ENCODE assay signal across 20 cellular contexts in genomic region chr6:13847651-13848050, GRCh38. TPM values are rescaled to one million over a fixed set of nuclear protein-coding genes. Genes with fewer than 3 reads are reported as not detected.
DNase-seq lines count a peak whose midpoint lies in the region; ATAC-seq, FAIRE-seq and TF ChIP-seq lines count a peak whose summit lies in the region.
"Had no signal": no experiment of that assay in that cellular context is flagged by ENCODE, and none has a peak within 500 bp of the region (broad histone marks: within the 10 kb centered on the region; RNA-seq: fewer than 3 reads in every experiment).

No MANE protein-coding gene starts in this region.

- peak overlapping the region; percentile 33; the same call in 1 of the 2 replicates for H3K27ac Mint-ChIP-seq in GM23338
- no peak overlapping the region for H3K27ac Mint-ChIP-seq in osteocyte (ENCODE audit: unreplicated experiment)
- no peak overlapping the region for H3K27ac Mint-ChIP-seq in activated T-cell treated with anti-CD3 and anti-CD28 coated beads, Interleukin-2, amount 50 U/mL, for 24 hours
- H3K27ac Mint-ChIP-seq: CD4-positive, alpha-beta T cell had no signal

- POLR2A ChIA-PET in K562 (lab: Yijun Ruan, JAX), result no interaction called here

- H3K4me3 ChIP-seq in GM23338 (peak overlapping the region; percentile 27; the same call in 1 of the 2 replicates), K562 (no peak overlapping the region), iPS-18a (ENCODE audit: low read length) (peak overlapping the region; percentile 11)
- H3K4me3 ChIP-seq: A549, SJCRH30 had no signal

- H3K27me3 ChIP-seq in GM23338 (ENCODE audit: insufficient read depth) (no peaks in the 10 kb centered on the region), K562 (ENCODE audit: control insufficient read depth in 2 of 2, insufficient read depth in 2 of 2, low read length in 2 of 2) (no peaks in the 10 kb centered on the region), iPS-18a (ENCODE audit: control insufficient read depth, insufficient read depth, low read length) (no peaks in the 10 kb centered on the region)
- H3K27me3 ChIP-seq: SJCRH30 had no signal

- H3K9me2 ChIP-seq in GM23338 (ENCODE audit: insufficient read depth), result no peaks in the 10 kb centered on the region

- no peak for TF ChIP-seq POLR2A in K562 (conservative IDR thresholded peaks at IDR 0.05)

- H3K36me3 ChIP-seq in GM23338 (ENCODE audit: insufficient read depth) (no peaks in the 10 kb centered on the region), K562 (ENCODE audit: control insufficient read depth, insufficient read depth, low read length) (no peaks in the 10 kb centered on the region), iPS-18a (ENCODE audit: control insufficient read depth, low read depth, low read length) (no peaks in the 10 kb centered on the region)
- H3K36me3 ChIP-seq: SJCRH30 had no signal

- H3K36me3 Mint-ChIP-seq in GM23338 (ENCODE audit: low read depth) (no peaks in the 10 kb centered on the region), osteocyte (ENCODE audit: unreplicated experiment) (no peaks in the 10 kb centered on the region)
- no peaks in the 10 kb centered on the region for H3K36me3 Mint-ChIP-seq in activated T-cell treated with anti-CD3 and anti-CD28 coated beads, Interleukin-2, amount 50 U/mL, for 24 hours (ENCODE audit: low read depth)

- no peak for TF ChIP-seq RAD21 in K562 (CRISPR knock-in tag; conservative IDR thresholded peaks at IDR 0.05 in 1 of 2, IDR thresholded peaks at IDR 0.05 in 1 of 2)

- H3K4me3 Mint-ChIP-seq in GM23338 (no peak overlapping the region; the same call in 2 of the 3 replicates), osteocyte (ENCODE audit: unreplicated experiment) (no peak overlapping the region)
- H3K4me3 Mint-ChIP-seq in activated T-cell treated with anti-CD3 and anti-CD28 coated beads, Interleukin-2, amount 50 U/mL, for 24 hours, result no peak overlapping the region
- H3K4me3 Mint-ChIP-seq: CD4-positive, alpha-beta T cell had no signal

- H3K9me1 ChIP-seq in K562 (ENCODE audit: control insufficient read depth, insufficient read depth, low read length), result no peaks in the 10 kb centered on the region

- no peaks in the 10 kb centered on the region for H4K20me1 ChIP-seq in GM23338 (replicated peaks; ENCODE audit: insufficient read depth)
- no peaks in the 10 kb centered on the region for H4K20me1 ChIP-seq in K562 (replicated peaks; ENCODE audit: control insufficient read depth, insufficient read depth, low read length)

- H3K4me2 ChIP-seq in GM23338, result peak overlapping the region; percentile 68
- H3K4me2 ChIP-seq in K562 (ENCODE audit: insufficient read depth, low read length), result no peak overlapping the region
- H3K4me2 ChIP-seq: A549 had no signal

- intact Hi-C loops in K562 (cut with micrococcal nuclease), result loop anchor here (1.0 kb wide), 1 partner anchor 52 kb away; no protein-coding TSS in a partner anchor

- H2AFZ ChIP-seq in GM23338 (peak overlapping the region; percentile 53), K562 (ENCODE audit: low read depth, low read length) (peak overlapping the region; percentile 50; the same call in 1 of the 2 replicates)

- CTCF ChIA-PET in K562 (lab: Yijun Ruan, JAX; ENCODE audit: low intra/inter-chr PET ratio), result no interaction called here

- H3K9ac ChIP-seq in K562 (ENCODE audit: insufficient read depth in 1 of 2, low read depth in 2 of 2, low read length in 2 of 2) (no peak overlapping the region), iPS-18a (ENCODE audit: low read length) (no peak overlapping the region)

- H3F3A ChIP-seq in GM23338 (replicated peaks; ENCODE audit: low read depth), result no peaks in the 10 kb centered on the region

- peaks cover 9% of the 10 kb centered on the region for H3K27me3 Mint-ChIP-seq in GM23338 (ENCODE audit: insufficient read depth, low read depth, poor library complexity)
- H3K27me3 Mint-ChIP-seq in osteocyte (ENCODE audit: unreplicated experiment), result peaks cover 19% of the 10 kb centered on the region
- H3K27me3 Mint-ChIP-seq in activated T-cell treated with anti-CD3 and anti-CD28 coated beads, Interleukin-2, amount 50 U/mL, for 24 hours, result peaks cover 9% of the 10 kb centered on the region

- ATAC-seq in GM23338 (no peak), K562 (no peak)
- ATAC-seq: PC-3 had no signal

- TF ChIP-seq CTCF in GM23338 (conservative IDR thresholded peaks at IDR 0.05; ENCODE audit: low read depth in 2 of 2) (no peak), K562 (IDR thresholded peaks at IDR 0.05 in 2 of 3, conservative IDR thresholded peaks at IDR 0.05 in 1 of 3; ENCODE audit: insufficient read depth in 2 of 3, low read depth in 1 of 3, low read length in 3 of 3) (no peak), osteocyte (IDR thresholded peaks at IDR 0.05) (no peak)

- peak overlapping the region; percentile 28; the same call in 1 of the 2 replicates for H3K27ac ChIP-seq in GM23338 (ENCODE audit: low read depth)
- H3K27ac ChIP-seq in K562 (ENCODE audit: extremely low read depth, low read depth, low read length), result no peak overlapping the region
- H3K27ac ChIP-seq in iPS-18a (ENCODE audit: low read length), result no peak overlapping the region
- H3K27ac ChIP-seq: A549, RWPE1, SJCRH30 had no signal

- FAIRE-seq in K562 (lab: Jason Lieb, UNC), result no peak
- FAIRE-seq: A549 had no signal

- in situ Hi-C loops in K562 (cut with MboI), result no loop called here

- no peaks in the 10 kb centered on the region for H3K79me2 ChIP-seq in GM23338 (replicated peaks; ENCODE audit: insufficient read depth)
- no peaks in the 10 kb centered on the region for H3K79me2 ChIP-seq in K562 (ENCODE audit: control insufficient read depth, insufficient read depth, low read length)

- BruUV-seq in K562 (replicated peaks; lab: Mats Ljungman, UMichigan), result no TSS peak

- DNase-seq in GM23338 (ENCODE audit: low spot score), result no peak
- DNase-seq in K562 (ENCODE audit: extremely low read depth in 1 of 4, low spot score in 3 of 4), result no peak
- peak; percentile 6 for DNase-seq in osteocyte (ENCODE audit: extremely low spot score, unreplicated experiment)
- no peak for DNase-seq in T-helper 2 cell
- DNase-seq in NCI-H1417 (lab: John Stamatoyannopoulos, UW), result no peak
- DNase-seq in activated T-cell treated with anti-CD3 and anti-CD28 coated beads, Interleukin-2, amount 50 U/mL, for 24 hours, result no peak
- DNase-seq: Caco-2; CD4-positive, alpha-beta T cell; GDM1; KG1; NCI-H1417 treated with DMSO at 0.1 percent for 48 hours; NCI-H187 treated with DMSO at 0.1 percent for 48 hours; NCI-H226; NCI-H524; NCI-H82; PC-3; SJCRH30 had no signal

- H3K4me1 ChIP-seq in GM23338 (ENCODE audit: insufficient read depth) (peaks cover 19% of the 10 kb centered on the region), K562 (replicated peaks in 1 of 2; ENCODE audit: control insufficient read depth in 2 of 2, insufficient read depth in 2 of 2, low read length in 2 of 2) (no peaks in the 10 kb centered on the region), iPS-18a (ENCODE audit: control insufficient read depth, low read depth, low read length) (peaks cover 21% of the 10 kb centered on the region)
- H3K4me1 ChIP-seq: A549, SJCRH30 had no signal

- TF ChIP-seq EP300 in K562 (IDR thresholded peaks at IDR 0.05; ENCODE audit: low read length), result no peak

- no peaks in the 10 kb centered on the region for H3K9me3 Mint-ChIP-seq in GM23338
- H3K9me3 Mint-ChIP-seq in osteocyte (ENCODE audit: unreplicated experiment), result no peaks in the 10 kb centered on the region
- no peaks in the 10 kb centered on the region for H3K9me3 Mint-ChIP-seq in activated T-cell treated with anti-CD3 and anti-CD28 coated beads, Interleukin-2, amount 50 U/mL, for 24 hours
- H3K9me3 Mint-ChIP-seq: CD4-positive, alpha-beta T cell had no signal

- peaks cover 22% of the 10 kb centered on the region for H3K4me1 Mint-ChIP-seq in GM23338
- peaks cover 6% of the 10 kb centered on the region for H3K4me1 Mint-ChIP-seq in osteocyte (ENCODE audit: unreplicated experiment)
- no peaks in the 10 kb centered on the region for H3K4me1 Mint-ChIP-seq in activated T-cell treated with anti-CD3 and anti-CD28 coated beads, Interleukin-2, amount 50 U/mL, for 24 hours (ENCODE audit: low read depth)

- H3K9me3 ChIP-seq in K562 (replicated peaks; ENCODE audit: control insufficient read depth, insufficient read depth, low read depth, low read length) (no peaks in the 10 kb centered on the region), iPS-18a (ENCODE audit: control insufficient read depth, low read depth, low read length) (no peaks in the 10 kb centered on the region)
- H3K9me3 ChIP-seq: A549, Caco-2, SJCRH30 had no signal

- WGBS in K562 (ENCODE audit: insufficient coverage, low coverage, missing lambda C conversion rate), result 32% methylated on average over 5 of the region's 5 CpGs

TF ChIP-seq in GM23338, 12 proteins besides CTCF, POLR2A, EP300 and RAD21 (continues in another document):
- TF ChIP-seq EZH2 (IDR thresholded peaks at IDR 0.05; ENCODE audit: low read depth, unreplicated experiment) (no peak), NANOG (IDR thresholded peaks at IDR 0.05; ENCODE audit: borderline replicate concordance) (no peak), ZNF331 (CRISPR knock-in tag; IDR thresholded peaks at IDR 0.05; ENCODE audit: low read depth) (no peak)

TF ChIP-seq in K562, 482 proteins besides CTCF, POLR2A, EP300 and RAD21 (continues in another document):
- no peak for TF ChIP-seq FOXK2 (conservative IDR thresholded peaks at IDR 0.05 in 1 of 2, IDR thresholded peaks at IDR 0.05 in 1 of 2; ENCODE audit: low read depth in 2 of 2)
- TF ChIP-seq NR3C1 (CRISPR knock-in tag; IDR thresholded peaks at IDR 0.05), result no peak
- TF ChIP-seq HMG20B (CRISPR knock-in tag; IDR thresholded peaks at IDR 0.05), result no peak

RNA-seq across cellular contexts. Expression of gene MCUR1, which starts 33.3 kb away (rescaled TPM):
- total RNA-seq in GM23338 (2014; rRNA removed; shearing (Covaris generic)), result 20.3 and 21.0 TPM in 2 replicates
- polyA plus RNA-seq in GM23338 (2016; fragmentation: Nextera tagmentation; extraction: Ambion mirVana) (63.5 and 65.3 TPM in 2 replicates), K562 (2011; rRNA removed) (20.5 and 27.9 TPM in 2 replicates), K562 (2014; fragmentation: Illumina TruSeq; extraction: Trizol) (28.8 and 34.6 TPM in 2 replicates), K562 (2014; fragmentation: Nextera tagmentation; extraction: Ambion mirVana) (1 to 10 TPM; 5.1 to 7.7 TPM), K562 (2014; rRNA removed) (35.4 and 41.4 TPM in 2 replicates)
- total RNA-seq in K562 (2011; cell fraction: chromatin; rRNA removed; ENCODE audit: low replicate concordance), result 9.3 and 14.6 TPM in 2 replicates
- total RNA-seq in K562 (2011; cell fraction: nucleolus; rRNA removed), result 7.3 and 8.6 TPM in 2 replicates
- total RNA-seq in K562 (2011; cell fraction: nucleoplasm; rRNA removed), result 14.8 and 27.5 TPM in 2 replicates
- total RNA-seq in K562 (2014; rRNA removed) (42.2 and 42.5 TPM in 2 replicates), K562 (2014; rRNA removed; fragmentation: Illumina TruSeq; extraction: Trizol) (46.8 and 52.6 TPM in 2 replicates), K562 (2015; rRNA removed; fragmentation: Illumina TruSeq; extraction: Trizol) (52.9 and 55.5 TPM in 2 replicates), K562 (2021) (60.2 and 62.6 TPM in 2 replicates), osteocyte (23.4 and 24.8 TPM in 2 replicates)
- polyA plus RNA-seq in K562 (2011; cell fraction: cytosol; rRNA removed), result 17.9 and 19.6 TPM in 2 replicates
- polyA plus RNA-seq in K562 (2011; cell fraction: nucleus; rRNA removed), result 5.9 and 6.6 TPM in 2 replicates
- polyA plus RNA-seq in K562 (2012), result 27.9 and 32.3 TPM in 2 replicates
- polyA minus RNA-seq in K562 (2011; rRNA and poly(A)+ RNA removed), result 22.3 and 25.4 TPM in 2 replicates
- 12.9 and 13.6 TPM in 2 replicates for polyA minus RNA-seq in K562 (2011; cell fraction: cytosol; rRNA and poly(A)+ RNA removed)
- polyA minus RNA-seq in K562 (2011; cell fraction: nucleus; rRNA and poly(A)+ RNA removed), result 5.7 and 7.9 TPM in 2 replicates
